ENCODE assay signal across 1 cellular context in genomic region chr20:16541878-16542277, GRCh38.
TF ChIP-seq lines count a peak whose summit lies in the region.

No MANE protein-coding gene starts in this region.

TF ChIP-seq in GM23338, 12 proteins besides CTCF, POLR2A, EP300 and RAD21 (continued from another document):
- TF ChIP-seq ZNF331 (CRISPR knock-in tag; IDR thresholded peaks at IDR 0.05; ENCODE audit: low read depth): no peak
- TF ChIP-seq STAT1 (IDR thresholded peaks at IDR 0.05; ENCODE audit: unreplicated experiment): no peak
- no peak for TF ChIP-seq ETS1 (IDR thresholded peaks at IDR 0.05)
- TF ChIP-seq ZNF462 (CRISPR knock-in tag; IDR thresholded peaks at IDR 0.05): no peak
- no peak for TF ChIP-seq EZH2phosphoT487 (IDR thresholded peaks at IDR 0.05; ENCODE audit: unreplicated experiment)
